ENCODE assay signal across 25 cellular contexts in the genomic region with DNA sequence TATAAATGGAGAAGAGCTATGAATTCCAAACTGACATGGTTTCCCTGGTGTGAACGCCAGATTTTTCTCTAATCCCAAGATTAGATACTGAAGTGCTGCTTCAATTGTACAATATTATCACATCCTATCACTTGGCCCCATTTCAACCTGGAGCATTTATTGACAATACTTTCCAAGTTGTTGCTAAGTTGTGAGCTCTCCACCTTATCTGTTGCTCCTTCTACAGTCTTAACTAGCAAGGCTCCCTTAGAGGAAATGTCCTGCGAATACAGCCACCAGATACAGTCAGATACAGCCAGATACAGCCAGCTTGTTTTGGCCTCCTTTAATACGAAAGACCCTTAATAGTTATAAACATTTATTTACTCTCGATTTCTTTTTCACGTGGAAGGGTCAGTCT.
"Had no signal": no experiment of that assay in that cellular context is flagged by ENCODE, and none has a peak within 500 bp of the region (broad histone marks: within the 10 kb centered on the region; RNA-seq: fewer than 3 reads in every experiment).

No MANE protein-coding gene starts in this region.

- H3K9me3 ChIP-seq: adrenal gland, Peyer's patch, SJCRH30 had no signal

- H3K4me3 ChIP-seq: adrenal gland, Peyer's patch, SJCRH30 had no signal

- H3K27me3 ChIP-seq: adrenal gland, Peyer's patch, SJCRH30 had no signal

- H3K36me3 ChIP-seq: adrenal gland, Peyer's patch, SJCRH30, WERI-Rb-1 had no signal

- DNase-seq: activated CD4-positive, alpha-beta memory T cell treated with anti-CD3 and anti-CD28 coated beads, Interleukin-2, amount 10 ng/mL, durations not matched to agents 7 days and 5 days; activated CD4-positive, alpha-beta T cell treated with anti-CD3 and anti-CD28 coated beads for 36 hours; activated CD4-positive, alpha-beta T cell treated with anti-CD3 and anti-CD28 coated beads, Interleukin-2, amount 50 U/mL, for 1 hour; activated gamma-delta T cell; activated naive CD4-positive, alpha-beta T cell treated with anti-CD3 and anti-CD28 coated beads, Interleukin-2, amount 10 ng/mL, durations not matched to agents 7 days and 5 days; activated naive CD8-positive, alpha-beta T cell treated with anti-CD3 and anti-CD28 coated beads for 36 hours; activated T-cell treated with anti-CD3 and anti-CD28 coated beads for 4 hours; activated T-cell treated with anti-CD3 and anti-CD28 coated beads, Interleukin-2, amount 50 U/mL, for 48 hours; adrenal gland; anterior cingulate cortex; KG1; MV-4-11; NCI-H1092 treated with DMSO at 0.1 percent for 48 hours; NCI-H1417 treated with DMSO at 0.1 percent for 48 hours; NCI-H1694; NCI-H2029; NCI-H2107; NCI-H2171 treated with DMSO at 0.1 percent for 48 hours; NCI-H510A; NK-92 treated with Interleukin-12 subunit alpha and Interleukin-12 subunit beta, amount 100 ng/mL, for 24 hours; Peyer's patch; Right ventricle myocardium superior; SJCRH30; WERI-Rb-1 had no signal

- H3K27ac ChIP-seq: adrenal gland, Peyer's patch, RWPE1, SJCRH30, WERI-Rb-1 had no signal

- H3K4me1 ChIP-seq: adrenal gland, Peyer's patch, SJCRH30 had no signal
